ENCODE assay signal across 17 cellular contexts in genomic region chr2:122000556-122001340, GRCh38.
A peak's percentile ranks its signal among the peaks of the same experiment; 100 is the strongest.
DNase-seq lines count a peak whose midpoint lies in the region; ATAC-seq and TF ChIP-seq lines count a peak whose summit lies in the region.
"Had no signal": no experiment of that assay in that cellular context is flagged by ENCODE, and none has a peak within 500 bp of the region (broad histone marks: within the 10 kb centered on the region; RNA-seq: fewer than 3 reads in every experiment).

No MANE protein-coding gene starts in this region.

- H3K27ac Mint-ChIP-seq in nephron progenitor cell (peak overlapping the region; percentile 7), type B pancreatic cell (no peak overlapping the region)
- H3K27ac Mint-ChIP-seq: CD4-positive, alpha-beta T cell; IgD-negative memory B cell had no signal

- no TSS peak for BruUV-seq in PC-3 (replicated peaks; lab: Mats Ljungman, UMichigan)

- H3K9ac ChIP-seq in BLaER1 treated with 17β-estradiol and CSF1 and Interleukin-3, amounts not matched to agents 10 nM and 100 nM: peak overlapping the region in 3 of 11 experiments; percentile 0 to 36 (median 34); a peak in 5 of 22 replicates
- H3K9ac ChIP-seq in SK-N-MC (ENCODE audit: insufficient read length) (no peak overlapping the region), PC-3 (ENCODE audit: low read length) (no peak overlapping the region)
- H3K9ac ChIP-seq: GM23248 had no signal

- no peak overlapping the region for H3K4me3 Mint-ChIP-seq in nephron progenitor cell
- no peak overlapping the region for H3K4me3 Mint-ChIP-seq in type B pancreatic cell
- H3K4me3 Mint-ChIP-seq: CD4-positive, alpha-beta T cell; IgD-negative memory B cell had no signal

- H3K27me3 ChIP-seq in BLaER1 treated with 17β-estradiol and CSF1 and Interleukin-3, amounts not matched to agents 10 nM and 100 nM: no peaks in the 10 kb centered on the region
- peaks cover 50% of the 10 kb centered on the region for H3K27me3 ChIP-seq in PC-3 (ENCODE audit: low read length)

- no peak for ATAC-seq in GM21717 (IDR thresholded peaks at IDR 0.05; ENCODE audit: unreplicated experiment)
- no peak for ATAC-seq in PC-3
- ATAC-seq: A549 had no signal

- DNase-seq in SK-N-MC (ENCODE audit: low read depth, low spot score) (no peak), nephron progenitor cell (no peak), type B pancreatic cell (ENCODE audit: extremely low spot score, unreplicated experiment) (peak; percentile 68), PC-3 (no peak), NCI-H2227 treated with DMSO at 0.1 percent for 48 hours (lab: John Stamatoyannopoulos, UW) (no peak)
- no peak for DNase-seq in activated CD8-positive, alpha-beta memory T cell treated with anti-CD3 and anti-CD28 coated beads, Interleukin-2, amount 50 U/mL, for 4 hours
- DNase-seq: AML-193; C1 segment of cervical spinal cord; CD4-positive, alpha-beta T cell; DMS79; GM23248; H7; KG1 had no signal

- peaks cover 0 to 10% (median 4%) of the 10 kb centered on the region in 11 experiments; a peak in 5 of 22 replicates for H3K9me3 ChIP-seq in BLaER1 treated with 17β-estradiol and CSF1 and Interleukin-3, amounts not matched to agents 10 nM and 100 nM (replicated peaks in 1 of 11)
- H3K9me3 ChIP-seq in SK-N-MC (ENCODE audit: low read depth, low read length): no peaks in the 10 kb centered on the region
- H3K9me3 ChIP-seq in PC-3 (ENCODE audit: low read length): no peaks in the 10 kb centered on the region
- H3K9me3 ChIP-seq: A549 had no signal

- peaks cover 10% of the 10 kb centered on the region for H3K4me1 Mint-ChIP-seq in nephron progenitor cell
- peaks cover 20% of the 10 kb centered on the region for H3K4me1 Mint-ChIP-seq in type B pancreatic cell (ENCODE audit: unreplicated experiment)
- H3K4me1 Mint-ChIP-seq: IgD-negative memory B cell had no signal

- TF ChIP-seq CTCF in nephron progenitor cell (IDR thresholded peaks at IDR 0.05) (no peak), type B pancreatic cell (conservative IDR thresholded peaks at IDR 0.05) (no peak), PC-3 (conservative IDR thresholded peaks at IDR 0.05; ENCODE audit: low read depth, low read length) (no peak)

- CTCF ChIA-PET in PC-3 (lab: Charles Lee): no interaction called here

- H3K36me3 Mint-ChIP-seq in nephron progenitor cell (ENCODE audit: low read depth): no peaks in the 10 kb centered on the region
- H3K36me3 Mint-ChIP-seq in type B pancreatic cell: no peaks in the 10 kb centered on the region

- H3K36me3 ChIP-seq in BLaER1 treated with 17β-estradiol and CSF1 and Interleukin-3, amounts not matched to agents 10 nM and 100 nM: no peaks in the 10 kb centered on the region
- H3K36me3 ChIP-seq in SK-N-MC (ENCODE audit: insufficient read depth, low read length) (no peaks in the 10 kb centered on the region), PC-3 (ENCODE audit: low read depth, low read length) (no peaks in the 10 kb centered on the region)

- H4K20me1 ChIP-seq in BLaER1 treated with 17β-estradiol and CSF1 and Interleukin-3, amounts not matched to agents 10 nM and 100 nM: no peaks in the 10 kb centered on the region
- H4K20me1 ChIP-seq in PC-3 (ENCODE audit: low read length): no peaks in the 10 kb centered on the region

- H3K27me3 Mint-ChIP-seq in nephron progenitor cell (ENCODE audit: low read depth, poor library complexity): peaks cover 11% of the 10 kb centered on the region
- H3K27me3 Mint-ChIP-seq in type B pancreatic cell: no peaks in the 10 kb centered on the region
- H3K27me3 Mint-ChIP-seq: IgD-negative memory B cell had no signal

- intact Hi-C loops in PC-3 (cut with micrococcal nuclease): no loop called here

- no peak overlapping the region for H3K4me3 ChIP-seq in BLaER1 treated with 17β-estradiol and CSF1 and Interleukin-3, amounts not matched to agents 10 nM and 100 nM
- H3K4me3 ChIP-seq in SK-N-MC: 0 out of 2 replicates have a peak overlapping the region, but pooled peaks have one; percentile 43
- H3K4me3 ChIP-seq in PC-3 (ENCODE audit: low read length): no peak overlapping the region
- H3K4me3 ChIP-seq: A549, GM23248 had no signal

- POLR2A ChIA-PET in PC-3 (lab: Charles Lee; ENCODE audit: unreplicated experiment): no interaction called here

- H3K9me2 ChIP-seq in PC-3 (replicated peaks; ENCODE audit: low read length): no peaks in the 10 kb centered on the region

- H3K79me2 ChIP-seq in PC-3 (ENCODE audit: low read length): no peaks in the 10 kb centered on the region

- H3K27ac ChIP-seq in BLaER1 treated with 17β-estradiol and CSF1 and Interleukin-3, amounts not matched to agents 10 nM and 100 nM: peak overlapping the region in 4 of 11 experiments; percentile 12 to 56 (median 32); a peak in 8 of 22 replicates
- H3K27ac ChIP-seq in SK-N-MC (0 out of 2 replicates have a peak overlapping the region, but pooled peaks have one; percentile 16), PC-3 (ENCODE audit: low read length) (no peak overlapping the region)
- H3K27ac ChIP-seq: A549, GM23248 had no signal

- H3F3A ChIP-seq in PC-3 (ENCODE audit: low read length, unreplicated experiment): no peaks in the 10 kb centered on the region

- H3K4me1 ChIP-seq in BLaER1 treated with 17β-estradiol and CSF1 and Interleukin-3, amounts not matched to agents 10 nM and 100 nM: peaks cover 8 to 57% (median 39%) of the 10 kb centered on the region in 10 experiments; a peak in 19 of 20 replicates
- H3K4me1 ChIP-seq in PC-3 (ENCODE audit: insufficient read depth, low read length): no peaks in the 10 kb centered on the region
- H3K4me1 ChIP-seq: A549 had no signal

- no peak overlapping the region for H2AFZ ChIP-seq in PC-3 (ENCODE audit: low read length)
- H2AFZ ChIP-seq: GM23248 had no signal

- H3K4me2 ChIP-seq in BLaER1 treated with 17β-estradiol and CSF1 and Interleukin-3, amounts not matched to agents 10 nM and 100 nM: peak overlapping the region; percentile 9 to 87 (median 77); a peak in 21 of 22 replicates
- no peak overlapping the region for H3K4me2 ChIP-seq in PC-3 (ENCODE audit: low read length)
- H3K4me2 ChIP-seq: A549 had no signal

- H3K9me3 Mint-ChIP-seq in nephron progenitor cell (peaks cover 5% of the 10 kb centered on the region), type B pancreatic cell (peaks cover 4% of the 10 kb centered on the region)
- H3K9me3 Mint-ChIP-seq: CD4-positive, alpha-beta T cell; IgD-negative memory B cell had no signal
